Comparison of ENCODE assay signal across 11 cellular contexts in the genomic region with DNA sequence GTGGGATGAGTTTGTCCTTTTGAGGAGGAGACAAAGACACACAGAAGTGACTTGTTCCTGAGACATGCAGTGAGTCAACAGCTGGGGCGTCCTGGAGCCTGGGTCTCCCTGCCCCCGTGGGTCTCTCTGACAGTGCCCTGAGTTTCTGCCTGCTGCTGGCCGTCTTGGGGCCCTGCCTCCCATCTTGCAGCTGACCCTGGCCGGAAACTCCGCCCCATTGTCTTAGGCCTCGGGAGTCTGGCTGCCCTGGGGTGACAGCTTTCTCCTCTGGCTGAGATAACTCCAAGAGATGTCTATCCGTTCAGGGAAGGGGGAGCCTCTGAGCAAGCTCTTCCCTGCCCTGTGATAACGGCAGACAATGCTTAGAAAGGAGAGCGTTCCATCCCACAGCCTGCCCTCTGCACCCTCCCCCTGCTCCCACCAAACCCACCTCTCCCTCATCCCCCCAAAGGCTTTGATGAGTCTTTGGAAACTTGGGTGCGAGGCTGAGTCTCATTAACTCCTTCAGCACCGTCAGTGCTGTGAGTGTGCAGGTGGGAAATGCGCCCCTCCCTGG.
A peak's percentile ranks its signal among the peaks of the same experiment; 100 is the strongest.
DNase-seq lines count a peak whose midpoint lies in the region; ATAC-seq and TF ChIP-seq lines count a peak whose summit lies in the region.
"Had no signal": no experiment of that assay in that cellular context is flagged by ENCODE, and none has a peak within 500 bp of the region (broad histone marks: within the 10 kb centered on the region; RNA-seq: fewer than 3 reads in every experiment).

No MANE protein-coding gene starts in this region.

- no peak overlapping the region for H3K27ac ChIP-seq in right lobe of liver
- H3K27ac ChIP-seq: BLaER1 treated with 17β-estradiol and CSF1 and Interleukin-3, amounts not matched to agents 10 nM and 100 nM had no signal

- TF ChIP-seq CTCF in AG04449 (IDR thresholded peaks at IDR 0.05; ENCODE audit: insufficient read depth, low read length, missing control alignments): no peak
- no peak for TF ChIP-seq CTCF in endothelial cell (IDR thresholded peaks at IDR 0.05; ENCODE audit: unreplicated experiment)
- TF ChIP-seq CTCF in right lobe of liver (IDR thresholded peaks at IDR 0.05): no peak

- H3K4me3 ChIP-seq in AG04449 (ENCODE audit: low read depth, low read length): no peak overlapping the region
- no peak overlapping the region for H3K4me3 ChIP-seq in right lobe of liver
- H3K4me3 ChIP-seq: BLaER1 treated with 17β-estradiol and CSF1 and Interleukin-3, amounts not matched to agents 10 nM and 100 nM had no signal

- peaks cover 15% of the 10 kb centered on the region for H3K27me3 Mint-ChIP-seq in endothelial cell (ENCODE audit: unreplicated experiment)

- WGBS in right lobe of liver (ENCODE audit: insufficient coverage, low coverage, low lambda C conversion rate, missing lambda C conversion rate): 39% methylated on average over 7 of the region's 12 CpGs

- intact Hi-C loops in right lobe of liver (cut with DNase I): no loop called here

- H3K9me3 Mint-ChIP-seq in endothelial cell (ENCODE audit: unreplicated experiment): no peaks in the 10 kb centered on the region

- no peaks in the 10 kb centered on the region for H3K9me3 ChIP-seq in right lobe of liver
- H3K9me3 ChIP-seq: BLaER1 treated with 17β-estradiol and CSF1 and Interleukin-3, amounts not matched to agents 10 nM and 100 nM had no signal

- H3K27ac Mint-ChIP-seq in endothelial cell (ENCODE audit: unreplicated experiment): no peak overlapping the region

- ATAC-seq in right lobe of liver (peak; percentile 51 to 67 (median 57)), GM18520 (IDR thresholded peaks at IDR 0.05; ENCODE audit: unreplicated experiment) (no peak), HG02870 (IDR thresholded peaks at IDR 0.05; ENCODE audit: unreplicated experiment) (no peak), HG02623 (IDR thresholded peaks at IDR 0.05; ENCODE audit: unreplicated experiment) (no peak)

- H3K36me3 Mint-ChIP-seq in endothelial cell (ENCODE audit: low read depth, unreplicated experiment): no peaks in the 10 kb centered on the region

- CTCF ChIA-PET in AG04449 (lab: Yijun Ruan, JAX): interaction anchor here (1.0 to 4.0 kb wide), 6 partner anchors 9 to 112 kb away, joined by 3 to 18 read pairs (median 5); no protein-coding TSS in a partner anchor

- DNase-seq in AG04449 (ENCODE audit: low read depth, low spot score) (peak; percentile 38), NCI-H226 (peak; percentile 89), endothelial cell (ENCODE audit: low spot score) (peak; percentile 33), right lobe of liver (peak in 1 of 3 donors; percentile 31), GDM1 (lab: John Stamatoyannopoulos, UW) (no peak)
- DNase-seq: NK-92 treated with Interleukin-12 subunit alpha and Interleukin-12 subunit beta, amount 100 ng/mL, for 24 hours; stimulated activated CD4-positive, alpha-beta T cell treated with anti-CD3 and anti-CD28 coated beads, Interleukin-12 subunit alpha, Interleukin-12 subunit beta, amount 100 ng/mL, for 4 hours had no signal

- H3K27me3 ChIP-seq in right lobe of liver: no peaks in the 10 kb centered on the region
- H3K27me3 ChIP-seq: BLaER1 treated with 17β-estradiol and CSF1 and Interleukin-3, amounts not matched to agents 10 nM and 100 nM had no signal

- H3K36me3 ChIP-seq in right lobe of liver: no peaks in the 10 kb centered on the region
- H3K36me3 ChIP-seq: BLaER1 treated with 17β-estradiol and CSF1 and Interleukin-3, amounts not matched to agents 10 nM and 100 nM had no signal

- no peak overlapping the region for H3K4me3 Mint-ChIP-seq in endothelial cell (ENCODE audit: unreplicated experiment)

- H3K4me1 ChIP-seq in right lobe of liver: no peaks in the 10 kb centered on the region
- H3K4me1 ChIP-seq: BLaER1 treated with 17β-estradiol and CSF1 and Interleukin-3, amounts not matched to agents 10 nM and 100 nM had no signal

- no peak for TF ChIP-seq POLR2A in right lobe of liver (IDR thresholded peaks at IDR 0.05)

- POLR2A ChIA-PET in AG04449 (lab: Yijun Ruan, JAX): interaction anchor here (0.7 kb wide), 1 partner anchor 21 kb away, joined by 3 read pairs; no protein-coding TSS in a partner anchor

- H3K4me1 Mint-ChIP-seq in endothelial cell (ENCODE audit: unreplicated experiment): peaks cover 23% of the 10 kb centered on the region

Comparison
In these comparisons a context has a peak if more than half of its experiments do, and no peak if none do; other contexts are left out.
1. ATAC-seq: peak in right lobe of liver (4 of 4); none in GM18520 (single experiment), HG02870 (single experiment) and HG02623 (single experiment).